ENCODE assay signal across 8 cellular contexts in the genomic region with DNA sequence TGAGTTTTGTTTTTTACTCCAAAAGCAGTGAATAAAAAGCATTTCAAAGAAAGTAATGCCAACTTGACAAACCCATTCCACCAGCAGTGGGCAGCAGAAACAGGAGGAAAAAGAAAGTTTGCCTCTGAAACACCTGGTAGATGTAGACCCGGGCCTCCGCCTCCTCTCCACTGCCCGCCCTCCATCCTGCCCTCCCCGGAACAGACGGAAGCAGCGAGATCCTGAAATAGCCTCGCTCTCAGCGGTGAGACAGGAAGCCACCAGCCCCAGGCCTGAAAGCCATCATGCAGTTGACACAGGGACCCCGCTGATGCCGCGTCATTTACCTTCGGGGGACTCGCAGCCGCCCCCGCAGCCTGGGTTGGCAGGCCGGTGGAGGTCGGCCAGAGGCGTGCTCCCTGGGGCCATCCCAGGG.
DNase-seq lines count a peak whose midpoint lies in the region; ATAC-seq and TF ChIP-seq lines count a peak whose summit lies in the region.

No MANE protein-coding gene starts in this region.

- no peaks in the 10 kb centered on the region for H3K36me3 Mint-ChIP-seq in immature natural killer cell

- H3K27ac Mint-ChIP-seq in immature natural killer cell: peak overlapping the region in 5 of 6 donors; percentile 5 to 81 (median 39)

- DNase-seq in H7 (peak; percentile 89), NCI-H146 (lab: John Stamatoyannopoulos, UW) (peak; percentile 88), activated T-helper 1 cell treated with Interleukin-2 at 50 U/mL for 16 hours (ENCODE audit: low read depth) (peak; percentile 66), immature natural killer cell (peak; percentile 37 to 50 (median 42)), medulla oblongata (ENCODE audit: extremely low spot score) (no peak), NCI-H187 (lab: John Stamatoyannopoulos, UW) (no peak)
- peak; percentile 32 to 33 for DNase-seq in stimulated activated CD8-positive, alpha-beta memory T cell treated with anti-CD3 and anti-CD28 coated beads, Interleukin-2, amount 100 ng/mL, for 48 hours (ENCODE audit: low read depth in 2 of 2)

- peak overlapping the region; percentile 46 to 71 (median 61) for H3K4me3 Mint-ChIP-seq in immature natural killer cell

- H3K4me1 Mint-ChIP-seq in immature natural killer cell: peaks cover 29 to 34% of the 10 kb centered on the region in 2 donors

- peak; percentile 65 for TF ChIP-seq POLR2A in GM18505 (IDR thresholded peaks at IDR 0.05; ENCODE audit: borderline replicate concordance, extremely low read depth, insufficient read depth, insufficient read length)

- H3K27me3 ChIP-seq in H7 (ENCODE audit: control insufficient read depth, insufficient read depth, low read length): no peaks in the 10 kb centered on the region

- H3K27me3 Mint-ChIP-seq in immature natural killer cell (ENCODE audit: low read depth in 3 of 3): peaks cover 1 to 13% (median 2%) of the 10 kb centered on the region in 3 donors

- no peaks in the 10 kb centered on the region for H3K36me3 ChIP-seq in H7 (replicated peaks; ENCODE audit: control insufficient read depth, insufficient read depth, low read length)

- no peak overlapping the region for H3K4me3 ChIP-seq in H7 (ENCODE audit: insufficient read depth, low read depth, low read length)

- no peaks in the 10 kb centered on the region for H3K9me3 Mint-ChIP-seq in immature natural killer cell

- ATAC-seq in GM18505 (IDR thresholded peaks at IDR 0.05; ENCODE audit: unreplicated experiment): peak; percentile 94

Comparison
In these comparisons a context has a peak if more than half of its experiments do, and no peak if none do; other contexts are left out.
1. DNase-seq: peak in H7 (single experiment), NCI-H146 (single experiment), activated T-helper 1 cell treated with Interleukin-2 at 50 U/mL for 16 hours (single experiment), immature natural killer cell (3 of 3) and stimulated activated CD8-positive, alpha-beta memory T cell treated with anti-CD3 and anti-CD28 coated beads, Interleukin-2, amount 100 ng/mL, for 48 hours (2 of 2); none in medulla oblongata (single experiment) and NCI-H187 (0 of 2).